ENCODE assay signal across 1 cellular context in genomic region chr15:78768531-78769408, GRCh38.
A peak's percentile ranks its signal among the peaks of the same experiment; 100 is the strongest.
TF ChIP-seq lines count a peak whose summit lies in the region.

No MANE protein-coding gene starts in this region.

TF ChIP-seq in K562, 482 proteins besides CTCF, POLR2A, EP300 and RAD21:
- TF ChIP-seq ZNF217 (CRISPR knock-in tag; IDR thresholded peaks at IDR 0.05) (no peak), TCFL5 (CRISPR knock-in tag; conservative IDR thresholded peaks at IDR 0.05) (no peak), GATAD2B (IDR thresholded peaks at IDR 0.05; ENCODE audit: borderline replicate concordance) (no peak), ZNF263 (CRISPR knock-in tag; IDR thresholded peaks at IDR 0.05; ENCODE audit: borderline replicate concordance) (0 out of 2 replicates have a peak, but pooled peaks have one; percentile 18), PRPF4 (IDR thresholded peaks at IDR 0.05; ENCODE audit: insufficient read depth, low read depth, low read length, poor library complexity, severe bottlenecking) (no peak), MAZ (CRISPR knock-in tag; conservative IDR thresholded peaks at IDR 0.05 in 1 of 2, IDR thresholded peaks at IDR 0.05 in 1 of 2) (no peak)
TF ChIP-seq in K562: peak in this region for 1.
